Comparison of ENCODE assay signal across 8 cellular contexts in genomic region chr16:50644730-50645129, GRCh38. TPM values are rescaled to one million over a fixed set of nuclear protein-coding genes. Genes with fewer than 3 reads are reported as not detected.
A peak's percentile ranks its signal among the peaks of the same experiment; 100 is the strongest.
DNase-seq lines count a peak whose midpoint lies in the region; TF ChIP-seq lines count a peak whose summit lies in the region.

No MANE protein-coding gene starts in this region.

- no peaks in the 10 kb centered on the region; the same call in none of the 2 replicates for H3K27me3 ChIP-seq in GM06990 (replicated peaks; ENCODE audit: control insufficient read depth, insufficient read depth, low read length)
- no peaks in the 10 kb centered on the region for H3K27me3 ChIP-seq in uterus

- no peak overlapping the region for H3K4me3 ChIP-seq in GM06990 (replicated peaks; ENCODE audit: low read depth, low read length)
- no peak overlapping the region for H3K4me3 ChIP-seq in NB4 (ENCODE audit: low read depth, low read length)
- H3K4me3 ChIP-seq in astrocyte of the spinal cord (ENCODE audit: low read depth, low read length) = no peak overlapping the region
- no peak overlapping the region for H3K4me3 ChIP-seq in uterus

- no peaks in the 10 kb centered on the region for H3K4me1 ChIP-seq in uterus

- no peaks in the 10 kb centered on the region for H3K36me3 ChIP-seq in GM06990 (ENCODE audit: control insufficient read depth, insufficient read depth, low read length)
- no peaks in the 10 kb centered on the region for H3K36me3 ChIP-seq in uterus

- H3K27ac ChIP-seq in uterus = no peak overlapping the region

- TF ChIP-seq POLR2A in NB4 (IDR thresholded peaks at IDR 0.05; ENCODE audit: extremely low read depth, insufficient read length) = no peak
- no peak for TF ChIP-seq POLR2A in uterus (IDR thresholded peaks at IDR 0.05)

- no peaks in the 10 kb centered on the region for H3K9me3 ChIP-seq in uterus

- DNase-seq in GM06990 (ENCODE audit: extremely low read depth, insufficient read length) (no peak), NB4 (ENCODE audit: low read depth) (peak; percentile 60), astrocyte of the spinal cord (ENCODE audit: low read depth, low spot score) (no peak), kidney tubule cell (ENCODE audit: low spot score) (peak; percentile 37), uterus (peak; percentile 32 to 33), mesenteric fat pad (ENCODE audit: low spot score) (no peak), NCI-H510A treated with DMSO at 0.1 percent for 48 hours (lab: John Stamatoyannopoulos, UW) (no peak), NCI-H510A (lab: John Stamatoyannopoulos, UW) (no peak)

- in situ Hi-C loops in astrocyte of the spinal cord (cut with HindIII; ENCODE audit: low sequenced_read_pairs) = no loop called here

- intact Hi-C loops in uterus (cut with DNase I; ENCODE audit: low total_unique reads) = no loop called here

- TF ChIP-seq CTCF in GM06990 (IDR thresholded peaks at IDR 0.05; ENCODE audit: insufficient read depth, low read length, poor library complexity, severe bottlenecking) (peak; percentile 52), NB4 (IDR thresholded peaks at IDR 0.05; ENCODE audit: low read depth, low read length) (peak; percentile 62), astrocyte of the spinal cord (IDR thresholded peaks at IDR 0.05; ENCODE audit: low read depth, low read length) (peak; percentile 45), uterus (IDR thresholded peaks at IDR 0.05) (peak; percentile 16 to 49 (median 42))

RNA-seq across cellular contexts. Expression of gene SNX20, which starts 36.4 kb away (rescaled TPM):
- 1 to 10 TPM in 3 of 4 donors, under 1 TPM in 1; 0.76 to 7.7 (median 4.4) TPM for total RNA-seq in uterus
- 3.6 TPM for total RNA-seq in mesenteric fat pad

RNA-seq across cellular contexts. Expression of gene NOD2, which starts 48.7 kb away (rescaled TPM):
- 1 to 10 TPM in 3 of 4 donors, not detected in 1; 1.5 to 5.6 (median 1.9) TPM for total RNA-seq in uterus
- 4.5 TPM for total RNA-seq in mesenteric fat pad

Comparison
In these comparisons a context has a peak if more than half of its experiments do, and no peak if none do; other contexts are left out.
1. DNase-seq: peak in NB4 (single experiment), kidney tubule cell (single experiment) and uterus (2 of 2); none in GM06990 (single experiment), astrocyte of the spinal cord (single experiment), mesenteric fat pad (single experiment), NCI-H510A treated with DMSO at 0.1 percent for 48 hours (single experiment) and NCI-H510A (single experiment).
2. Peak in every context shown above with its lines, with median percentiles within 50 percentile points of each other: CTCF ChIP-seq.